ENCODE assay signal across 8 cellular contexts in the genomic region with DNA sequence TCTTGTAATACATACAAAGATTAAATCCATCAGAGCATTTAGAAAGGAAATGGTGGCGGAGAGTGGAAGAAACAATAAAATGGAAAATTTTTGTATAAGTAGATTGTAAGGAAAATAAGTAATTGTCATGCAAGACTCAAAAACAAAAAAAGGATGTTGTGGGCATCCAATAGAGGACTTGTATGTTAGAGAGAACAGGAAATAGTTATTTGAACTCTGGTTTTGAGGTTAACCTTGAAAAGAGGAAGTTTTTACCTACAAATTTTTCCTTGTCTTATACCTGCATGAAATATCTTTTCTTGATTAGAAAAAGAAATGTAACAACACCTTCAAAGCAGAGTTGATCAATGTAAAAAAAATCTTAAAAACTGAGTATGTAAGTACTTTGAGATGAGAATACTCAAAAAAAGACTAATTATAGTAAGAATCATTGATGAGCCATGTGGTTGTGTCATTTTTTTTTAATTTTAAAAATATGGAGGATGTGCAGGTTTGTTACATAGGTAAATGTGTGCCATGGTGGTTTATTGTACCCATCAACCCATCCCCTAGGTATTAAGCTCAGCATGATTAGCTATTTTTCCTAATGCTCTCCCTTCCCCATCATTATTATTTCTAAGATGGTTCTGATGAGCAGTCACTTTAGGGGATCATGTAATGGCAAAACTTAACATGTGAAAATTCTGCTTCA. TPM values are rescaled to one million over a fixed set of nuclear protein-coding genes. Genes with fewer than 3 reads are reported as not detected.
DNase-seq lines count a peak whose midpoint lies in the region; ATAC-seq and TF ChIP-seq lines count a peak whose summit lies in the region.

No MANE protein-coding gene starts in this region.

- WGBS in esophagus muscularis mucosa: 44% methylated on average over 1 of the region's 1 CpG

- peak overlapping the region; percentile 53 for H3K27ac Mint-ChIP-seq in activated T-helper 1 cell treated with anti-CD3 and anti-CD28 coated beads, Interleukin-12 subunit alpha, Interleukin-12 subunit beta, Interleukin-2, Interleukin-4 antibody, amounts not matched to agents 30 ng/mL and 10 ng/mL and 1 ng/mL, durations not matched to agents 14 hours and 24 hours and 36 hours

- H3K27me3 ChIP-seq in esophagus muscularis mucosa (no peaks in the 10 kb centered on the region), vagina (no peaks in the 10 kb centered on the region)

- H3K9me3 ChIP-seq in esophagus muscularis mucosa (no peaks in the 10 kb centered on the region), vagina (no peaks in the 10 kb centered on the region)

- H3K4me1 Mint-ChIP-seq in activated T-helper 1 cell treated with anti-CD3 and anti-CD28 coated beads, Interleukin-12 subunit alpha, Interleukin-12 subunit beta, Interleukin-2, Interleukin-4 antibody, amounts not matched to agents 30 ng/mL and 10 ng/mL and 1 ng/mL, durations not matched to agents 14 hours and 24 hours and 36 hours (ENCODE audit: low read depth): peaks cover 41% of the 10 kb centered on the region

- no peak for DNase-seq in activated T-helper 1 cell treated with anti-CD3 and anti-CD28 coated beads, Interleukin-12 subunit alpha, Interleukin-12 subunit beta, Interleukin-2, Interleukin-4 antibody, amounts not matched to agents 30 ng/mL and 10 ng/mL and 1 ng/mL, durations not matched to agents 14 hours and 24 hours and 36 hours (ENCODE audit: low spot score)
- DNase-seq in esophagus muscularis mucosa (ENCODE audit: extremely low spot score) (no peak), NCI-H2107 (lab: John Stamatoyannopoulos, UW) (no peak), NCI-H748 (lab: John Stamatoyannopoulos, UW; ENCODE audit: unreplicated experiment) (no peak), vagina (ENCODE audit: extremely low spot score in 2 of 2) (no peak)

- no peak overlapping the region for H3K4me3 ChIP-seq in esophagus muscularis mucosa
- no peak overlapping the region for H3K4me3 ChIP-seq in vagina

- H3K36me3 ChIP-seq in esophagus muscularis mucosa (peaks cover 0 to 45% (median 16%) of the 10 kb centered on the region in 4 donors), vagina (peaks cover 0 to 43% of the 10 kb centered on the region in 2 donors)

- peaks cover 0 to 6% (median 0%) of the 10 kb centered on the region in 4 donors for H3K4me1 ChIP-seq in esophagus muscularis mucosa
- peaks cover 4% of the 10 kb centered on the region for H3K4me1 ChIP-seq in vagina

- TF ChIP-seq EP300 in esophagus muscularis mucosa (IDR thresholded peaks at IDR 0.05): no peak

- peak overlapping the region; percentile 57 for H3K4me3 Mint-ChIP-seq in activated T-helper 1 cell treated with anti-CD3 and anti-CD28 coated beads, Interleukin-12 subunit alpha, Interleukin-12 subunit beta, Interleukin-2, Interleukin-4 antibody, amounts not matched to agents 30 ng/mL and 10 ng/mL and 1 ng/mL, durations not matched to agents 14 hours and 24 hours and 36 hours

- peaks cover 53% of the 10 kb centered on the region for H3K36me3 Mint-ChIP-seq in activated T-helper 1 cell treated with anti-CD3 and anti-CD28 coated beads, Interleukin-12 subunit alpha, Interleukin-12 subunit beta, Interleukin-2, Interleukin-4 antibody, amounts not matched to agents 30 ng/mL and 10 ng/mL and 1 ng/mL, durations not matched to agents 14 hours and 24 hours and 36 hours (ENCODE audit: low read depth)

- intact Hi-C loops in activated T-helper 1 cell treated with anti-CD3 and anti-CD28 coated beads, Interleukin-12 subunit alpha, Interleukin-12 subunit beta, Interleukin-2, Interleukin-4 antibody, amounts not matched to agents 30 ng/mL and 10 ng/mL and 1 ng/mL, durations not matched to agents 14 hours and 24 hours and 36 hours (cut with micrococcal nuclease): loop anchor here (1.0 kb wide), 1 partner anchor 12 kb away; a partner anchor contains a TSS
- intact Hi-C loops in esophagus muscularis mucosa (cut with DNase I): no loop called here
- intact Hi-C loops in vagina (cut with DNase I): no loop called here

- peak; percentile 90 for ATAC-seq in GM18498 (IDR thresholded peaks at IDR 0.05; ENCODE audit: unreplicated experiment)
- ATAC-seq in GM21390 (IDR thresholded peaks at IDR 0.05; ENCODE audit: unreplicated experiment): peak; percentile 87
- peak; percentile 97 for ATAC-seq in HG03378 (IDR thresholded peaks at IDR 0.05; ENCODE audit: unreplicated experiment)

- TF ChIP-seq CTCF in esophagus muscularis mucosa (IDR thresholded peaks at IDR 0.05): no peak
- TF ChIP-seq CTCF in vagina (IDR thresholded peaks at IDR 0.05): no peak

- H3K27me3 Mint-ChIP-seq in activated T-helper 1 cell treated with anti-CD3 and anti-CD28 coated beads, Interleukin-12 subunit alpha, Interleukin-12 subunit beta, Interleukin-2, Interleukin-4 antibody, amounts not matched to agents 30 ng/mL and 10 ng/mL and 1 ng/mL, durations not matched to agents 14 hours and 24 hours and 36 hours (ENCODE audit: insufficient read depth): no peaks in the 10 kb centered on the region

- H3K27ac ChIP-seq in esophagus muscularis mucosa (replicated peaks in 1 of 4) (no peak overlapping the region), vagina (no peak overlapping the region)

- no peak for TF ChIP-seq POLR2A in esophagus muscularis mucosa (IDR thresholded peaks at IDR 0.05; ENCODE audit: low read depth)
- no peak for TF ChIP-seq POLR2A in vagina (IDR thresholded peaks at IDR 0.05)

- peaks cover 13% of the 10 kb centered on the region for H3K9me3 Mint-ChIP-seq in activated T-helper 1 cell treated with anti-CD3 and anti-CD28 coated beads, Interleukin-12 subunit alpha, Interleukin-12 subunit beta, Interleukin-2, Interleukin-4 antibody, amounts not matched to agents 30 ng/mL and 10 ng/mL and 1 ng/mL, durations not matched to agents 14 hours and 24 hours and 36 hours

RNA-seq across cellular contexts. Expression of a gene that starts 11.9 kb away (rescaled TPM):
- total RNA-seq in activated T-helper 1 cell treated with anti-CD3 and anti-CD28 coated beads, Interleukin-12 subunit alpha, Interleukin-12 subunit beta, Interleukin-2, Interleukin-4 antibody, amounts not matched to agents 30 ng/mL and 10 ng/mL and 1 ng/mL, durations not matched to agents 14 hours and 24 hours and 36 hours: 23.4 and 25.1 TPM in 2 replicates
- total RNA-seq in esophagus muscularis mucosa (10 to 100 TPM; 39.3 to 49.8 (median 44.1) TPM), vagina (36.1 TPM)
